9 cellular contexts compared by ENCODE assay signal in genomic region chr10:8700689-8701088, GRCh38.
"Had no signal": no experiment of that assay in that cellular context is flagged by ENCODE, and none has a peak within 500 bp of the region (broad histone marks: within the 10 kb centered on the region; RNA-seq: fewer than 3 reads in every experiment).

No MANE protein-coding gene starts in this region.

- H2AFZ ChIP-seq: GM23248 had no signal

- H3K4me3 ChIP-seq: GM23248, HAP-1 had no signal

- H3K36me3 ChIP-seq: HAP-1 had no signal

- H3K4me1 ChIP-seq: HAP-1 had no signal

- H3K4me2 ChIP-seq: KMS-11 had no signal

- DNase-seq: GM23248, GOT3, H7, HFFc6, KBM-7 had no signal

- H3K27ac ChIP-seq: GM23248, HL-60, KMS-11 had no signal

- ATAC-seq: HepG2 had no signal

- H3K9me3 ChIP-seq: HAP-1 had no signal

- H3K9ac ChIP-seq: GM23248, KMS-11 had no signal
